Comparison of ENCODE assay signal across 8 cellular contexts in genomic region chr1:171841050-171841910, GRCh38. TPM values are rescaled to one million over a fixed set of nuclear protein-coding genes. Genes with fewer than 3 reads are reported as not detected.
DNase-seq lines count a peak whose midpoint lies in the region; ATAC-seq and TF ChIP-seq lines count a peak whose summit lies in the region.

TSS of gene DNM3 (plus strand) at chr1:171841498. CDS start at chr1:171841657, 159 bp downstream.

- H3K36me3 ChIP-seq in spleen, result no peaks in the 10 kb centered on the region

- WGBS in spleen, 5 donors, result 0 to 2% (median 2%) methylated on average over 39 to 85 of the region's 85 CpGs

- peaks cover 0 to 26% (median 12%) of the 10 kb centered on the region in 7 donors for H3K27me3 ChIP-seq in spleen (replicated peaks in 1 of 7)

- TF ChIP-seq CTCF in spleen (IDR thresholded peaks at IDR 0.05 in 8 of 11, conservative IDR thresholded peaks at IDR 0.05 in 3 of 11), result no peak

- peak within 1 kb of the TSS; percentile 55 to 92 (median 80) for H3K4me3 ChIP-seq in spleen

- DNase-seq in NCI-H2081 treated with DMSO at 0.1 percent for 48 hours (lab: John Stamatoyannopoulos, UW) (peak; percentile 23), islet precursor cell (peak; percentile 95), spleen (peak; percentile 95), KG1 (lab: John Stamatoyannopoulos, UW) (no peak)
- DNase-seq in activated CD4-positive, CD25-positive, alpha-beta regulatory T cell treated with anti-CD3 and anti-CD28 coated beads, Interleukin-2, amount 50 U/mL, for 16 hours (ENCODE audit: low read depth, low spot score), result peak; percentile 52
- peak; percentile 82 for DNase-seq in central memory CD4-positive, alpha-beta T cell

- peak; percentile 90 for ATAC-seq in GM18498 (IDR thresholded peaks at IDR 0.05; ENCODE audit: unreplicated experiment)
- ATAC-seq in HG02852 (IDR thresholded peaks at IDR 0.05; ENCODE audit: unreplicated experiment), result peak; percentile 91

- intact Hi-C loops in spleen (cut with DNase I; ENCODE audit: low total_unique reads), result no loop called here

- TF ChIP-seq POLR2A in spleen (IDR thresholded peaks at IDR 0.05), result no peak

- no peaks in the 10 kb centered on the region for H3K9me3 ChIP-seq in spleen

- peak within 1 kb of the TSS; percentile 39 to 82 (median 74) for H3K27ac ChIP-seq in spleen

- H3K4me1 ChIP-seq in spleen, result peaks cover 6 to 27% (median 20%) of the 10 kb centered on the region in 6 donors

RNA-seq across cellular contexts. Expression of gene DNM3, which starts in this region (rescaled TPM):
- total RNA-seq in spleen, result 10 to 100 TPM in 1 of 7 donors, 1 to 10 TPM in 6; 3.0 to 10.2 (median 6.6) TPM
- 1 to 10 TPM in 1 of 3 donors, under 1 TPM in 2; 0.61 to 1.9 (median 0.74) TPM for polyA plus RNA-seq in spleen
